8 cellular contexts compared by ENCODE assay signal in the genomic region with DNA sequence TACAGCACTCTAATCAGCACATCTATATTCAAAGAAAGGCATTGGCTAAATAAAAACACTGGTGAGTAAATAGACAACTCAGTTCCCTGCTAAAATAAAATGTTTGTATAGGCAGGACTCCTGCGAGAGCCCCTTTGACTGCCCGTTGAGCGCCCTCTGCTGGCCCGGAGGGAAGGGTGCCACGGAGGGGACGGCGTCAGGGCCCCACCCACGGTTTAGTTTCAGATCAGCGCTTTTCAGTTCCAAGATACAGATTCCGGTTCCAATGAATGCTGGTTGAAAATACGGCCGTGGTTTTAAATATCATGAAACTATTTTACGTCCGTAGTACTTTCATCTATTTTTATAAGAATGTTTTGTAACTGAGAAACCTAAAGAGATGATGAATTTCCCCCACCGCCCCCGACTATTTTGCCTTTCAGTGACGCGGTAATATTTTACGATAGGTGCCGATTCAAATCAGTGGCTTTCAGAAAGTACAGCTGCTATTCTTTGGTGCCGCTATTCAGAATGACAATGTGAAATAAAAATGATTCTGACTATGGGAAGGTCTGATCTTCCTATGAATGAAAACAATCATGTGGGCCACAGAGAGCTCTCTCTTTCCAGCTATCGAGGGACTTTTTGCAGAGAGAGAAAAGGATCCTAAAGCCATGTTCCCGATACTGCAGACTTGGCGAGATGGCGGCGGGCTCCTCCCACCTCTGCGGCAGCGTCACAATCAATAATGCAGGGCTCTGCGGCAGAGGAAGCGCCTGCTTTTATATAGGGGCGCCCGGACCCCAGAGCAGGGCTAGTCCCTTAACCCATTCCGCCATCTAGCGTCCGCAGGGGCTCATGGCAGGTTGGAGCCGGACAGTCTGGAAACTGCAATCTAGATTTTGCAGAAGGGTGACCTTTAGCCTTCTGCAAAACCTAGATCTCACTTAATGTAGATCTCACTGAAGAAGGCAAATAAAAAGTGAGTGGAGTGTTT.
DNase-seq lines count a peak whose midpoint lies in the region; ATAC-seq and TF ChIP-seq lines count a peak whose summit lies in the region.

No MANE protein-coding gene starts in this region.

- TF ChIP-seq EP300 in Ishikawa (IDR thresholded peaks at IDR 0.05; ENCODE audit: borderline replicate concordance): no peak

- peak overlapping the region; percentile 78 to 83 for H3K27ac ChIP-seq in mucosa of rectum (ENCODE audit: low read depth in 2 of 2, low read length in 2 of 2)

- H3K4me1 ChIP-seq in mucosa of rectum (ENCODE audit: control insufficient read depth in 2 of 2, insufficient read depth in 2 of 2, low read length in 2 of 2): peaks cover 1 to 2% of the 10 kb centered on the region in 2 donors

- peak; percentile 90 for DNase-seq in DMS114 treated with DMSO at 0.1 percent for 48 hours (lab: John Stamatoyannopoulos, UW; ENCODE audit: unreplicated experiment)
- DNase-seq in OCI-M1 (lab: John Stamatoyannopoulos, UW): peak; percentile 97
- peak; percentile 86 for DNase-seq in activated T-cell treated with anti-CD3 and anti-CD28 coated beads for 48 hours (ENCODE audit: low read depth)
- DNase-seq in erythroblast (lab: John Stamatoyannopoulos, UW): peak; percentile 89 to 91
- peak; percentile 77 to 89 for DNase-seq in stimulated activated CD8-positive, alpha-beta memory T cell treated with anti-CD3 and anti-CD28 coated beads, Interleukin-4, amount 100 ng/mL, for 4 hours (ENCODE audit: low read depth in 2 of 2, low spot score in 1 of 2)

- peak; percentile 95 for TF ChIP-seq RAD21 in Ishikawa (IDR thresholded peaks at IDR 0.05; ENCODE audit: low read depth)

- peak overlapping the region; percentile 80 to 85 for H3K4me3 ChIP-seq in mucosa of rectum (ENCODE audit: low read length in 2 of 2)

- H3K36me3 ChIP-seq in mucosa of rectum (ENCODE audit: control insufficient read depth in 2 of 2, insufficient read depth in 2 of 2, low read length in 2 of 2): no peaks in the 10 kb centered on the region

- no peaks in the 10 kb centered on the region for H3K9me3 ChIP-seq in mucosa of rectum (ENCODE audit: control insufficient read depth in 2 of 2, low read length in 2 of 2)

- ATAC-seq in GM21619 (IDR thresholded peaks at IDR 0.05; ENCODE audit: unreplicated experiment): peak; percentile 94

- peak overlapping the region; percentile 61 to 66 for H3K9ac ChIP-seq in mucosa of rectum (ENCODE audit: low read depth in 1 of 2, low read length in 2 of 2)

- H3K27me3 ChIP-seq in mucosa of rectum (ENCODE audit: control insufficient read depth in 2 of 2, insufficient read depth in 2 of 2, low read length in 2 of 2): no peaks in the 10 kb centered on the region

- TF ChIP-seq POLR2A in erythroblast (IDR thresholded peaks at IDR 0.05; ENCODE audit: low read length): no peak

TF ChIP-seq in Ishikawa, 13 proteins besides CTCF, POLR2A, EP300 and RAD21:
- TF ChIP-seq NFIC (IDR thresholded peaks at IDR 0.05): no peak
- TF ChIP-seq TEAD4 (IDR thresholded peaks at IDR 0.05): no peak
- no peak for TF ChIP-seq CREB1 (IDR thresholded peaks at IDR 0.05; ENCODE audit: low read depth)
- TF ChIP-seq TCF12 (IDR thresholded peaks at IDR 0.05; ENCODE audit: low read depth): no peak; the same call in 1 of the 2 replicates
- TF ChIP-seq, protein P1, sequence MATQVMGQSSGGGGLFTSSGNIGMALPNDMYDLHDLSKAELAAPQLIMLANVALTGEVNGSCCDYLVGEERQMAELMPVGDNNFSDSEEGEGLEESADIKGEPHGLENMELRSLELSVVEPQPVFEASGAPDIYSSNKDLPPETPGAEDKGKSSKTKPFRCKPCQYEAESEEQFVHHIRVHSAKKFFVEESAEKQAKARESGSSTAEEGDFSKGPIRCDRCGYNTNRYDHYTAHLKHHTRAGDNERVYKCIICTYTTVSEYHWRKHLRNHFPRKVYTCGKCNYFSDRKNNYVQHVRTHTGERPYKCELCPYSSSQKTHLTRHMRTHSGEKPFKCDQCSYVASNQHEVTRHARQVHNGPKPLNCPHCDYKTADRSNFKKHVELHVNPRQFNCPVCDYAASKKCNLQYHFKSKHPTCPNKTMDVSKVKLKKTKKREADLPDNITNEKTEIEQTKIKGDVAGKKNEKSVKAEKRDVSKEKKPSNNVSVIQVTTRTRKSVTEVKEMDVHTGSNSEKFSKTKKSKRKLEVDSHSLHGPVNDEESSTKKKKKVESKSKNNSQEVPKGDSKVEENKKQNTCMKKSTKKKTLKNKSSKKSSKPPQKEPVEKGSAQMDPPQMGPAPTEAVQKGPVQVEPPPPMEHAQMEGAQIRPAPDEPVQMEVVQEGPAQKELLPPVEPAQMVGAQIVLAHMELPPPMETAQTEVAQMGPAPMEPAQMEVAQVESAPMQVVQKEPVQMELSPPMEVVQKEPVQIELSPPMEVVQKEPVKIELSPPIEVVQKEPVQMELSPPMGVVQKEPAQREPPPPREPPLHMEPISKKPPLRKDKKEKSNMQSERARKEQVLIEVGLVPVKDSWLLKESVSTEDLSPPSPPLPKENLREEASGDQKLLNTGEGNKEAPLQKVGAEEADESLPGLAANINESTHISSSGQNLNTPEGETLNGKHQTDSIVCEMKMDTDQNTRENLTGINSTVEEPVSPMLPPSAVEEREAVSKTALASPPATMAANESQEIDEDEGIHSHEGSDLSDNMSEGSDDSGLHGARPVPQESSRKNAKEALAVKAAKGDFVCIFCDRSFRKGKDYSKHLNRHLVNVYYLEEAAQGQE (IDR thresholded peaks at IDR 0.05; ENCODE audit: low read depth): no peak
- TF ChIP-seq, protein P2, sequence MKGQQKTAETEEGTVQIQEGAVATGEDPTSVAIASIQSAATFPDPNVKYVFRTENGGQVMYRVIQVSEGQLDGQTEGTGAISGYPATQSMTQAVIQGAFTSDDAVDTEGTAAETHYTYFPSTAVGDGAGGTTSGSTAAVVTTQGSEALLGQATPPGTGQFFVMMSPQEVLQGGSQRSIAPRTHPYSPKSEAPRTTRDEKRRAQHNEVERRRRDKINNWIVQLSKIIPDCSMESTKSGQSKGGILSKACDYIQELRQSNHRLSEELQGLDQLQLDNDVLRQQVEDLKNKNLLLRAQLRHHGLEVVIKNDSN (IDR thresholded peaks at IDR 0.05): no peak
- TF ChIP-seq EGR1 (IDR thresholded peaks at IDR 0.05): no peak
- no peak for TF ChIP-seq CEBPB (IDR thresholded peaks at IDR 0.05)
- peak; percentile 98 for TF ChIP-seq ZBTB7A (IDR thresholded peaks at IDR 0.05; ENCODE audit: low read depth)
- TF ChIP-seq YY1 (IDR thresholded peaks at IDR 0.05; ENCODE audit: low read depth): peak; percentile 80
- TF ChIP-seq FOXM1 (IDR thresholded peaks at IDR 0.05; ENCODE audit: borderline replicate concordance, low read depth): no peak
- TF ChIP-seq, protein P3, sequence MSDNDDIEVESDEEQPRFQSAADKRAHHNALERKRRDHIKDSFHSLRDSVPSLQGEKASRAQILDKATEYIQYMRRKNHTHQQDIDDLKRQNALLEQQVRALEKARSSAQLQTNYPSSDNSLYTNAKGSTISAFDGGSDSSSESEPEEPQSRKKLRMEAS (IDR thresholded peaks at IDR 0.05): peak; percentile 39; the same call in 1 of the 2 replicates
- TF ChIP-seq TAF1 (IDR thresholded peaks at IDR 0.05; ENCODE audit: low read depth): peak; percentile 31; the same call in 1 of the 2 replicates

Comparison
In these comparisons a context has a peak if more than half of its experiments do, and no peak if none do; other contexts are left out.
1. Peak in every context shown above with its lines: DNase-seq, ATAC-seq, H3K4me3 ChIP-seq and H3K27ac ChIP-seq.